2 cellular contexts compared by ENCODE assay signal in genomic region chr11:69463181-69463891, GRCh38.
TF ChIP-seq lines count a peak whose summit lies in the region.

No MANE protein-coding gene starts in this region.

TF ChIP-seq in GM23338, 12 proteins besides CTCF, POLR2A, EP300 and RAD21:
- TF ChIP-seq ZNF462 (CRISPR knock-in tag; IDR thresholded peaks at IDR 0.05) (no peak), EZH2 (IDR thresholded peaks at IDR 0.05; ENCODE audit: low read depth, unreplicated experiment) (no peak), REST (IDR thresholded peaks at IDR 0.05; ENCODE audit: unreplicated experiment) (no peak), POLR2AphosphoS5 (IDR thresholded peaks at IDR 0.05; ENCODE audit: low read depth) (no peak), NANOG (IDR thresholded peaks at IDR 0.05; ENCODE audit: borderline replicate concordance) (no peak), EZH2phosphoT487 (IDR thresholded peaks at IDR 0.05; ENCODE audit: unreplicated experiment) (no peak), ETS1 (IDR thresholded peaks at IDR 0.05) (no peak), JUNB (IDR thresholded peaks at IDR 0.05; ENCODE audit: unreplicated experiment) (no peak), STAT1 (IDR thresholded peaks at IDR 0.05; ENCODE audit: unreplicated experiment) (no peak), ZNF114 (CRISPR knock-in tag; IDR thresholded peaks at IDR 0.05) (no peak), ZNF331 (CRISPR knock-in tag; IDR thresholded peaks at IDR 0.05; ENCODE audit: low read depth) (no peak), CREB1 (CRISPR knock-in tag; IDR thresholded peaks at IDR 0.05; ENCODE audit: low read depth) (no peak)

TF ChIP-seq in GM12878, 131 proteins besides CTCF, POLR2A, EP300 and RAD21:
- TF ChIP-seq FOXM1 (IDR thresholded peaks at IDR 0.05; ENCODE audit: low read depth, low read length) = no peak
- TF ChIP-seq RUNX3 (IDR thresholded peaks at IDR 0.05; ENCODE audit: low read length) = no peak
- TF ChIP-seq BMI1 (IDR thresholded peaks at IDR 0.05; ENCODE audit: borderline replicate concordance) = peak; percentile 20; the same call in 1 of the 2 replicates
- no peak for TF ChIP-seq GATAD2B (conservative IDR thresholded peaks at IDR 0.05; ENCODE audit: low read depth)
